ENCODE assay signal across 17 cellular contexts in the genomic region with DNA sequence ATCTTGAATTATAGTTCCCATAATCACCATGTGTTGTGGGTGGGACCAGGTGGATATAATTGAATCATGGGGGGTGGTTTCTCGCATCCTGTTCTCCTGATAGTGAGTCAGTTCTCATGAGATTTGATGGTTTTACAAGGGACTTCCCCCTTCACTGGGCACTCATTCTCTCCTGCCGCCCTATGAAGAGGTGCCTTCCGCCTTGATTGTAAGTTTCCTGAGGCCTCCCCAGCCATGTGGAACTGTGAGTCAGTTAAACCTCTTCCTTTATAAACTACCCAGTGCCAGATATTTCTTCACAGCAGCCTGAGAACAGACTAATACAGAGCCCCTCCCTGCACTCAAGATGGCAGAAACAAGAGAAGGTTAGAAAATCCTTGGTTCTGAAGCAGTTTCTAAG. TPM values are rescaled to one million over a fixed set of nuclear protein-coding genes. Genes with fewer than 3 reads are reported as not detected.
DNase-seq lines count a peak whose midpoint lies in the region; ATAC-seq and TF ChIP-seq lines count a peak whose summit lies in the region.
"Had no signal": no experiment of that assay in that cellular context is flagged by ENCODE, and none has a peak within 500 bp of the region (broad histone marks: within the 10 kb centered on the region; RNA-seq: fewer than 3 reads in every experiment).

No MANE protein-coding gene starts in this region.

- H3K4me1 Mint-ChIP-seq in activated naive CD4-positive, alpha-beta T cell treated with anti-CD3 and anti-CD28 coated beads, Interleukin-2, amount 10 ng/mL, durations not matched to agents 7 days and 5 days: peaks cover 5% of the 10 kb centered on the region
- H3K4me1 Mint-ChIP-seq in chondrocyte (ENCODE audit: low read depth): peaks cover 9% of the 10 kb centered on the region

- H3K9me3 Mint-ChIP-seq in activated naive CD4-positive, alpha-beta T cell treated with anti-CD3 and anti-CD28 coated beads, Interleukin-2, amount 10 ng/mL, durations not matched to agents 7 days and 5 days: no peaks in the 10 kb centered on the region
- no peaks in the 10 kb centered on the region for H3K9me3 Mint-ChIP-seq in chondrocyte (ENCODE audit: low read depth)

- H3K36me3 Mint-ChIP-seq in activated naive CD4-positive, alpha-beta T cell treated with anti-CD3 and anti-CD28 coated beads, Interleukin-2, amount 10 ng/mL, durations not matched to agents 7 days and 5 days: peaks cover 15% of the 10 kb centered on the region
- H3K36me3 Mint-ChIP-seq in chondrocyte (ENCODE audit: low read depth): peaks cover 20% of the 10 kb centered on the region

- CTCF ChIA-PET in activated naive CD4-positive, alpha-beta T cell treated with anti-CD3 and anti-CD28 coated beads, Interleukin-2, amount 10 ng/mL, durations not matched to agents 7 days and 5 days (lab: Charles Lee): no interaction called here

- H3K27ac Mint-ChIP-seq in activated naive CD4-positive, alpha-beta T cell treated with anti-CD3 and anti-CD28 coated beads, Interleukin-2, amount 10 ng/mL, durations not matched to agents 7 days and 5 days: no peak overlapping the region
- H3K27ac Mint-ChIP-seq in chondrocyte (ENCODE audit: unreplicated experiment): no peak overlapping the region

- no peak overlapping the region for H3K4me3 Mint-ChIP-seq in activated naive CD4-positive, alpha-beta T cell treated with anti-CD3 and anti-CD28 coated beads, Interleukin-2, amount 10 ng/mL, durations not matched to agents 7 days and 5 days
- H3K4me3 Mint-ChIP-seq in chondrocyte (ENCODE audit: unreplicated experiment): no peak overlapping the region

- no peak overlapping the region for H3K4me3 ChIP-seq in NB4 (ENCODE audit: low read depth, low read length)
- H3K4me3 ChIP-seq: esophagus squamous epithelium, left ventricle myocardium inferior had no signal

- DNase-seq in activated naive CD4-positive, alpha-beta T cell treated with Interleukin-2 at 50 U/mL for 16 hours: peak; percentile 30
- no peak for DNase-seq in activated naive CD4-positive, alpha-beta T cell treated with anti-CD3 and anti-CD28 coated beads, Interleukin-2, amount 10 ng/mL, durations not matched to agents 7 days and 5 days
- peak; percentile 60 for DNase-seq in NB4 (ENCODE audit: low read depth)
- DNase-seq in stimulated activated CD8-positive, alpha-beta memory T cell treated with anti-CD3 and anti-CD28 coated beads, Interleukin-4, amount 100 ng/mL, for 24 hours (ENCODE audit: low read depth): peak; percentile 3
- no peak for DNase-seq in T-helper 9 cell
- DNase-seq in chondrocyte (ENCODE audit: low spot score): no peak
- DNase-seq: anterior cingulate cortex; Caco-2; cortex of kidney; esophagus squamous epithelium; left ventricle myocardium inferior; NCI-H1092; NK-92 treated with Interleukin-12 subunit alpha and Interleukin-12 subunit beta, amount 100 ng/mL, for 24 hours; SHP77 had no signal

- peaks cover 5% of the 10 kb centered on the region for H3K27me3 Mint-ChIP-seq in activated naive CD4-positive, alpha-beta T cell treated with anti-CD3 and anti-CD28 coated beads, Interleukin-2, amount 10 ng/mL, durations not matched to agents 7 days and 5 days
- no peaks in the 10 kb centered on the region for H3K27me3 Mint-ChIP-seq in chondrocyte (ENCODE audit: low read depth)

- TF ChIP-seq POLR2A in NB4 (IDR thresholded peaks at IDR 0.05; ENCODE audit: extremely low read depth, insufficient read length): no peak

- ATAC-seq in esophagus mucosa (peak; percentile 60), HG02870 (IDR thresholded peaks at IDR 0.05; ENCODE audit: unreplicated experiment) (no peak)
- ATAC-seq: HepG2 had no signal

- no peak for TF ChIP-seq CTCF in NB4 (IDR thresholded peaks at IDR 0.05; ENCODE audit: low read depth, low read length)
- TF ChIP-seq CTCF in chondrocyte (IDR thresholded peaks at IDR 0.05): no peak

RNA-seq across cellular contexts. Expression of gene LDAF1, which starts 26.4 kb away (rescaled TPM):
- 62.3 TPM for total RNA-seq in esophagus mucosa
- total RNA-seq in chondrocyte: 17.6 to 46.6 TPM (median 43.2 TPM) in 3 replicates

RNA-seq across cellular contexts. Expression of gene ZP2, which starts 26.5 kb away (rescaled TPM):
- total RNA-seq in esophagus mucosa (not detected), chondrocyte (not detected in 3 replicates)
- total RNA-seq: Caco-2, esophagus squamous epithelium, HepG2, left ventricle myocardium inferior had no signal

RNA-seq across cellular contexts. Expression of gene DNAH3, which starts 34.2 kb away (rescaled TPM):
- 0.60 TPM for total RNA-seq in esophagus mucosa
- total RNA-seq in chondrocyte: not detected in 3 replicates

RNA-seq across cellular contexts. Expression of gene ANKS4B, which starts 48.7 kb away (rescaled TPM):
- not detected for total RNA-seq in esophagus mucosa
- total RNA-seq in chondrocyte: not detected in 3 replicates
- total RNA-seq: esophagus squamous epithelium, left ventricle myocardium inferior had no signal

Comparison
In these comparisons a context has a peak if more than half of its experiments do, and no peak if none do; other contexts are left out.
1. DNase-seq: peak in activated naive CD4-positive, alpha-beta T cell treated with Interleukin-2 at 50 U/mL for 16 hours (single experiment), NB4 (single experiment) and stimulated activated CD8-positive, alpha-beta memory T cell treated with anti-CD3 and anti-CD28 coated beads, Interleukin-4, amount 100 ng/mL, for 24 hours (single experiment); none in activated naive CD4-positive, alpha-beta T cell treated with anti-CD3 and anti-CD28 coated beads, Interleukin-2, amount 10 ng/mL, durations not matched to agents 7 days and 5 days (single experiment), T-helper 9 cell (single experiment) and chondrocyte (single experiment).